Comparison of ENCODE assay signal across 2 cellular contexts in genomic region chr11:73554677-73555320, GRCh38.
A peak's percentile ranks its signal among the peaks of the same experiment; 100 is the strongest.
TF ChIP-seq lines count a peak whose summit lies in the region.

No MANE protein-coding gene starts in this region.

TF ChIP-seq in HEK293, 187 proteins besides CTCF, POLR2A, EP300 and RAD21 (continued from another document):
- no peak for TF ChIP-seq PRDM2 (tag by site-specific recombination; IDR thresholded peaks at IDR 0.05; ENCODE audit: borderline replicate concordance)
- no peak for TF ChIP-seq ZNF140 (tag by site-specific recombination; IDR thresholded peaks at IDR 0.05)
- no peak for TF ChIP-seq ZNF416 (tag by site-specific recombination; IDR thresholded peaks at IDR 0.05)
- TF ChIP-seq ZNF629 (tag by site-specific recombination; IDR thresholded peaks at IDR 0.05): no peak
- TF ChIP-seq ZNF76 (tag by site-specific recombination; IDR thresholded peaks at IDR 0.05; ENCODE audit: borderline replicate concordance, low read depth): no peak
- TF ChIP-seq HOXC10 (CRISPR knock-in tag; IDR thresholded peaks at IDR 0.05): no peak
- TF ChIP-seq ZNF544 (tag by site-specific recombination; IDR thresholded peaks at IDR 0.05): no peak
- no peak for TF ChIP-seq ZBTB10 (tag by site-specific recombination; IDR thresholded peaks at IDR 0.05)
- no peak for TF ChIP-seq ZNF777 (tag by site-specific recombination; IDR thresholded peaks at IDR 0.05; ENCODE audit: borderline replicate concordance)

TF ChIP-seq in liver, 16 proteins besides CTCF, POLR2A, EP300 and RAD21 (continued from another document):
- TF ChIP-seq HNF4A (conservative IDR thresholded peaks at IDR 0.05): peak; percentile 95 to 96
